10 cellular contexts compared by ENCODE assay signal in the genomic region with DNA sequence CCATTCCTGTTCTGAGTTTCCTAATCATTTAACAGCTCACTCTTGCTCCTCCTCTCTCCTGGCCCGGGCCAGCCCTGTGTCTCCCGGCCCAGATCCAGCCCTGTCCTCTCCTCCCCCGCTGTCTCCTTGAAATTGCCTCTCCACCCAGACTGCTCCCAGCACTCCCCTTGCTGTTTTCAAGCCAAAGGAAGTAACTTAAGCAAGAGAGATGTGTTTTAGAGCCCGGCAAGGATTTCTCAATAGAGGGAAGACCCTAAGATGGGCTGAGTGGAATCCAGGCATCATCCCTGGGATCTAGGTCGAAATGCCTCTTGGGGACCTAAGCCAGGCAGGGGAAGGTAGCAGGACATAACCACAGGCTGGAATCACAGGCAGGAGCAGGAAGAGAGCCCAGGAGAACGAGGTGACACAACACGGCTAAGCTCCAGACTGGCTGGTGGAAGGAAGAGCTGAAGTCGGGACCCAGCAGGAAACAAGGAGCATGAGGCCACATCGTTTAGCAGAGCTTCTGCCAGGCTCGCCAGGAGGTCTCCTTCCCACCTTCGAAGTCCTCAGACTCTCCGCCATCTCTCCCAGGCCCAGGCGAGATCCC. TPM values are rescaled to one million over a fixed set of nuclear protein-coding genes. Genes with fewer than 3 reads are reported as not detected.
A peak's percentile ranks its signal among the peaks of the same experiment; 100 is the strongest.
DNase-seq lines count a peak whose midpoint lies in the region; ATAC-seq and TF ChIP-seq lines count a peak whose summit lies in the region.
"Had no signal": no experiment of that assay in that cellular context is flagged by ENCODE, and none has a peak within 500 bp of the region (broad histone marks: within the 10 kb centered on the region; RNA-seq: fewer than 3 reads in every experiment).

No MANE protein-coding gene starts in this region.

- H3K27ac ChIP-seq in HUES6 (ENCODE audit: low read depth, low read length): no peak overlapping the region
- no peak overlapping the region for H3K27ac ChIP-seq in endodermal cell (ENCODE audit: low read depth, low read length)
- peak overlapping the region; percentile 75 for H3K27ac ChIP-seq in lower lobe of right lung

- H3K27me3 Mint-ChIP-seq in endodermal cell (ENCODE audit: insufficient read depth): no peaks in the 10 kb centered on the region
- peaks cover 5% of the 10 kb centered on the region for H3K27me3 Mint-ChIP-seq in T-helper 17 cell

- peaks cover 28% of the 10 kb centered on the region; the same call in 1 of the 2 replicates for H3K4me1 ChIP-seq in HUES6 (ENCODE audit: control insufficient read depth, insufficient read depth, low read length)
- H3K4me1 ChIP-seq in endodermal cell (ENCODE audit: control insufficient read depth, insufficient read depth, low read length): peaks cover 26% of the 10 kb centered on the region
- peaks cover 96% of the 10 kb centered on the region for H3K4me1 ChIP-seq in lower lobe of right lung

- H3K4me3 ChIP-seq in HUES6 (ENCODE audit: low read depth, low read length) (no peak overlapping the region), endodermal cell (ENCODE audit: low read length) (no peak overlapping the region), lower lobe of right lung (peak overlapping the region; percentile 8)

- H3K4me1 Mint-ChIP-seq in endodermal cell (peaks cover 36% of the 10 kb centered on the region), T-helper 17 cell (no peaks in the 10 kb centered on the region)

- no peak for TF ChIP-seq CTCF in endodermal cell (conservative IDR thresholded peaks at IDR 0.05)
- no peak for TF ChIP-seq CTCF in lower lobe of right lung (IDR thresholded peaks at IDR 0.05)

- no peaks in the 10 kb centered on the region for H3K9me3 ChIP-seq in HUES6 (ENCODE audit: control insufficient read depth, insufficient read depth, low read depth, low read length)
- no peaks in the 10 kb centered on the region for H3K9me3 ChIP-seq in endodermal cell (ENCODE audit: control insufficient read depth, low read length)
- H3K9me3 ChIP-seq in lower lobe of right lung: no peaks in the 10 kb centered on the region
- no peaks in the 10 kb centered on the region for H3K9me3 ChIP-seq in T-helper 17 cell (ENCODE audit: control insufficient read depth, low read length, poor library complexity, severe bottlenecking)

- H3K27me3 ChIP-seq in HUES6 (ENCODE audit: control insufficient read depth, insufficient read depth, low read length): no peaks in the 10 kb centered on the region
- H3K27me3 ChIP-seq in endodermal cell (ENCODE audit: control insufficient read depth, insufficient read depth, low read length, poor library complexity, severe bottlenecking): no peaks in the 10 kb centered on the region
- no peaks in the 10 kb centered on the region for H3K27me3 ChIP-seq in lower lobe of right lung (ENCODE audit: low read depth)

- no peak for DNase-seq in endodermal cell
- no peak for DNase-seq in lower lobe of right lung
- peak; percentile 78 for DNase-seq in stromal cell of bone marrow (ENCODE audit: low read depth)
- DNase-seq in T-helper 17 cell: no peak
- DNase-seq: amniotic stem cell had no signal

- H3K36me3 ChIP-seq in HUES6 (ENCODE audit: control insufficient read depth, insufficient read depth, low read length): peaks cover 80% of the 10 kb centered on the region
- H3K36me3 ChIP-seq in endodermal cell (ENCODE audit: control insufficient read depth, insufficient read depth, low read length): peaks cover 58% of the 10 kb centered on the region
- H3K36me3 ChIP-seq in lower lobe of right lung: peaks cover 46% of the 10 kb centered on the region

- 86 to 92% methylated on average over 6 to 13 of the region's 13 CpGs for WGBS in endodermal cell (ENCODE audit: insufficient coverage in 1 of 2, insufficient read length in 1 of 2), 2 experiments

- peak; percentile 72 to 75 for ATAC-seq in lower lobe of right lung
- no peak for ATAC-seq in HG03460 (IDR thresholded peaks at IDR 0.05; ENCODE audit: unreplicated experiment)
- ATAC-seq in T-helper 17 cell: no peak
- no peak for ATAC-seq in HG03025 (IDR thresholded peaks at IDR 0.05; ENCODE audit: low FRiP score, unreplicated experiment)
- no peak for ATAC-seq in HG02973 (IDR thresholded peaks at IDR 0.05; ENCODE audit: unreplicated experiment)

- H3K4me3 Mint-ChIP-seq in endodermal cell: no peak overlapping the region
- no peak overlapping the region for H3K4me3 Mint-ChIP-seq in T-helper 17 cell

- H3K9me3 Mint-ChIP-seq in endodermal cell: no peaks in the 10 kb centered on the region

- peak overlapping the region; percentile 38 for H3K9ac ChIP-seq in HUES6 (ENCODE audit: low read length)
- no peak overlapping the region for H3K9ac ChIP-seq in endodermal cell (ENCODE audit: extremely low read depth, low read length, poor library complexity, severe bottlenecking)

- H3K36me3 Mint-ChIP-seq in endodermal cell (ENCODE audit: low read depth): peaks cover 44% of the 10 kb centered on the region
- H3K36me3 Mint-ChIP-seq in T-helper 17 cell (ENCODE audit: low read depth): no peaks in the 10 kb centered on the region

- H3K27ac Mint-ChIP-seq in endodermal cell: peak overlapping the region; percentile 83
- no peak overlapping the region for H3K27ac Mint-ChIP-seq in T-helper 17 cell

- intact Hi-C loops in lower lobe of right lung (cut with DNase I): no loop called here

RNA-seq across cellular contexts. Expression of a gene that starts 2.0 kb away (rescaled TPM):
- total RNA-seq in endodermal cell (not detected), lower lobe of right lung (not detected), T-helper 17 cell (not detected)
- not detected for polyA plus RNA-seq in endodermal cell (2013, experiment 1 of 2)
- polyA plus RNA-seq in endodermal cell (2013, experiment 2 of 2): not detected
- total RNA-seq: NCI-H460 had no signal

RNA-seq across cellular contexts. Expression of a gene that starts 21.1 kb away (rescaled TPM):
- total RNA-seq in endodermal cell: 10 to 100 TPM; 74.5 to 87.7 TPM
- 42.2 TPM for polyA plus RNA-seq in endodermal cell (2013, experiment 1 of 2)
- polyA plus RNA-seq in endodermal cell (2013, experiment 2 of 2): 43.6 TPM
- total RNA-seq in lower lobe of right lung: 404 TPM
- 10 to 100 TPM in 1 of 2 donors, 1 to 10 TPM in 1; 3.8 to 11.6 TPM for total RNA-seq in T-helper 17 cell

RNA-seq across cellular contexts. Expression of a gene that starts 38.2 kb away (rescaled TPM):
- total RNA-seq in endodermal cell: 100 to 1,000 TPM in 1 of 2 donors, 10 to 100 TPM in 1; 60.2 to 102 TPM
- polyA plus RNA-seq in endodermal cell (2013, experiment 1 of 2): 37.7 TPM
- polyA plus RNA-seq in endodermal cell (2013, experiment 2 of 2): 30.1 TPM
- 269 TPM for total RNA-seq in lower lobe of right lung
- 100 to 1,000 TPM; 205 to 253 TPM for total RNA-seq in T-helper 17 cell

Comparison
In these comparisons a context has a peak if more than half of its experiments do, and no peak if none do; other contexts are left out.
1. ATAC-seq: peak in lower lobe of right lung (2 of 2); none in HG03460 (single experiment), T-helper 17 cell (single experiment), HG03025 (single experiment) and HG02973 (single experiment).
2. RNA of a gene that starts 21.1 kb away (total RNA-seq): 404 TPM in lower lobe of right lung (single experiment) and 74.5 to 87.7 TPM in endodermal cell; 3.8 to 11.6 TPM in T-helper 17 cell; every median in the first group is over 4 times any median in the second.